Comparison of ENCODE assay signal across 33 cellular contexts in genomic region chr10:16953270-16953669, GRCh38.
DNase-seq lines count a peak whose midpoint lies in the region; ATAC-seq, FAIRE-seq and TF ChIP-seq lines count a peak whose summit lies in the region.
"Had no signal": no experiment of that assay in that cellular context is flagged by ENCODE, and none has a peak within 500 bp of the region (broad histone marks: within the 10 kb centered on the region; RNA-seq: fewer than 3 reads in every experiment).

No MANE protein-coding gene starts in this region.

- H2BK15ac ChIP-seq in mesenchymal stem cell (ENCODE audit: low read depth, poor library complexity, severe bottlenecking): no peak overlapping the region

- no peaks in the 10 kb centered on the region for H3K27me3 Mint-ChIP-seq in activated T-cell treated with anti-CD3 and anti-CD28 coated beads, Interleukin-2, amount 50 U/mL, for 72 hours (ENCODE audit: low read depth)
- H3K27me3 Mint-ChIP-seq in astrocyte (ENCODE audit: low read depth, unreplicated experiment): no peaks in the 10 kb centered on the region
- H3K27me3 Mint-ChIP-seq: activated CD4-positive, alpha-beta memory T cell treated with anti-CD3 and anti-CD28 coated beads for 36 hours; activated T-helper 17 cell treated with anti-CD3 and anti-CD28 coated beads, Interleukin-2, amount 50 U/mL, for 72 hours; CD4-positive, CD25-positive, alpha-beta regulatory T cell; naive B cell; stimulated activated naive B cell treated with anti-CD40 and anti-IgM and Interleukin-4, amounts not matched to agents 10 μg/mL and 1 μg/mL and 100 μg/mL, for 72 hours had no signal

- H3K4me3 Mint-ChIP-seq in activated T-cell treated with anti-CD3 and anti-CD28 coated beads, Interleukin-2, amount 50 U/mL, for 72 hours: no peak overlapping the region
- no peak overlapping the region for H3K4me3 Mint-ChIP-seq in astrocyte (ENCODE audit: unreplicated experiment)
- H3K4me3 Mint-ChIP-seq: activated CD4-positive, alpha-beta memory T cell treated with anti-CD3 and anti-CD28 coated beads for 36 hours; activated T-helper 17 cell treated with anti-CD3 and anti-CD28 coated beads, Interleukin-2, amount 50 U/mL, for 72 hours; CD4-positive, CD25-positive, alpha-beta regulatory T cell; naive B cell; stimulated activated naive B cell treated with anti-CD40 and anti-IgM and Interleukin-4, amounts not matched to agents 10 μg/mL and 1 μg/mL and 100 μg/mL, for 72 hours; T-helper 1 cell treated with Interleukin-12 subunit alpha and Interleukin-12 subunit beta and Interleukin-4 antibody, amounts not matched to agents 30 μg/mL and 1 μg/mL, for 36 hours had no signal

- H2BK12ac ChIP-seq in mesenchymal stem cell (ENCODE audit: low read length in 2 of 2): peak overlapping the region in 1 of 2 experiments; percentile 12

- no peaks in the 10 kb centered on the region for H3K9me3 ChIP-seq in astrocyte (ENCODE audit: insufficient read depth, low read depth, low read length)
- no peaks in the 10 kb centered on the region for H3K9me3 ChIP-seq in mesenchymal stem cell (ENCODE audit: control insufficient read depth, low read length)
- H3K9me3 ChIP-seq in tibial nerve: no peaks in the 10 kb centered on the region
- no peaks in the 10 kb centered on the region for H3K9me3 ChIP-seq in osteoblast (ENCODE audit: low read depth, low read length)
- H3K9me3 ChIP-seq: left ventricle myocardium inferior had no signal

- H3K23ac ChIP-seq in mesenchymal stem cell (ENCODE audit: low read length in 2 of 2): no peak overlapping the region

- H3K79me1 ChIP-seq in mesenchymal stem cell (replicated peaks; ENCODE audit: low read length, poor library complexity, severe bottlenecking): no peaks in the 10 kb centered on the region

- H3K36me3 Mint-ChIP-seq in activated T-cell treated with anti-CD3 and anti-CD28 coated beads, Interleukin-2, amount 50 U/mL, for 72 hours (ENCODE audit: insufficient read depth in 2 of 2): no peaks in the 10 kb centered on the region
- peaks cover 5% of the 10 kb centered on the region for H3K36me3 Mint-ChIP-seq in astrocyte (ENCODE audit: low read depth, unreplicated experiment)
- H3K36me3 Mint-ChIP-seq: activated CD4-positive, alpha-beta memory T cell treated with anti-CD3 and anti-CD28 coated beads for 36 hours; naive B cell; stimulated activated naive B cell treated with anti-CD40 and anti-IgM and Interleukin-4, amounts not matched to agents 10 μg/mL and 1 μg/mL and 100 μg/mL, for 72 hours had no signal

- WGBS in mesenchymal stem cell: 82% methylated on average over 4 of the region's 5 CpGs
- 79 to 80% methylated on average over 5 of the region's 5 CpGs for WGBS in tibial nerve, 2 donors

- no peak overlapping the region for H4K8ac ChIP-seq in mesenchymal stem cell (ENCODE audit: low read length)

- H3K4me2 ChIP-seq in astrocyte (ENCODE audit: low read length) (no peak overlapping the region), mesenchymal stem cell (ENCODE audit: low read length, poor library complexity, severe bottlenecking) (no peak overlapping the region), osteoblast (ENCODE audit: insufficient read depth, low read length) (no peak overlapping the region)

- no peak for TF ChIP-seq CTCF in astrocyte (IDR thresholded peaks at IDR 0.05; ENCODE audit: insufficient read depth, low read depth, low read length)
- no peak for TF ChIP-seq CTCF in tibial nerve (IDR thresholded peaks at IDR 0.05)
- TF ChIP-seq CTCF in osteoblast (IDR thresholded peaks at IDR 0.05; ENCODE audit: extremely low read depth, low read depth, low read length): no peak

- H3K4me3 ChIP-seq in astrocyte (ENCODE audit: insufficient read depth, low read depth, low read length): no peak overlapping the region
- H3K4me3 ChIP-seq in mesenchymal stem cell (ENCODE audit: insufficient read depth in 1 of 2, low read depth in 1 of 2, low read length in 2 of 2): no peak overlapping the region
- H3K4me3 ChIP-seq in tibial nerve: no peak overlapping the region
- no peak overlapping the region for H3K4me3 ChIP-seq in osteoblast (ENCODE audit: insufficient read depth, low read length)
- H3K4me3 ChIP-seq: left ventricle myocardium inferior had no signal

- H3K9me3 Mint-ChIP-seq in activated T-cell treated with anti-CD3 and anti-CD28 coated beads, Interleukin-2, amount 50 U/mL, for 72 hours: no peaks in the 10 kb centered on the region
- H3K9me3 Mint-ChIP-seq in astrocyte (ENCODE audit: unreplicated experiment): peaks cover 2% of the 10 kb centered on the region
- H3K9me3 Mint-ChIP-seq: activated CD4-positive, alpha-beta memory T cell treated with anti-CD3 and anti-CD28 coated beads for 36 hours; activated T-helper 17 cell treated with anti-CD3 and anti-CD28 coated beads, Interleukin-2, amount 50 U/mL, for 72 hours; CD4-positive, CD25-positive, alpha-beta regulatory T cell; naive B cell; stimulated activated naive B cell treated with anti-CD40 and anti-IgM and Interleukin-4, amounts not matched to agents 10 μg/mL and 1 μg/mL and 100 μg/mL, for 72 hours; T-helper 1 cell treated with Interleukin-12 subunit alpha and Interleukin-12 subunit beta and Interleukin-4 antibody, amounts not matched to agents 30 μg/mL and 1 μg/mL, for 36 hours had no signal

- H3K4me1 ChIP-seq in astrocyte (ENCODE audit: insufficient read depth, low read length): peaks cover 22% of the 10 kb centered on the region
- H3K4me1 ChIP-seq in mesenchymal stem cell (ENCODE audit: control insufficient read depth, insufficient read depth, low read depth, low read length): peaks cover 9% of the 10 kb centered on the region
- H3K4me1 ChIP-seq in tibial nerve: peaks cover 0 to 44% (median 22%) of the 10 kb centered on the region in 4 donors
- peaks cover 20% of the 10 kb centered on the region for H3K4me1 ChIP-seq in osteoblast (ENCODE audit: insufficient read depth, low read length)

- no peak for DNase-seq in activated T-cell treated with anti-CD3 and anti-CD28 coated beads, Interleukin-2, amount 50 U/mL, for 72 hours
- DNase-seq in activated T-cell treated with anti-CD3 and anti-CD28 coated beads, Interleukin-2, amount 50 U/mL, for 1 hour: no peak
- DNase-seq in astrocyte (ENCODE audit: low read depth) (no peak), mesenchymal stem cell (peak; percentile 38), tibial nerve (ENCODE audit: low spot score in 2 of 2) (no peak), NCI-H748 (lab: John Stamatoyannopoulos, UW; ENCODE audit: unreplicated experiment) (no peak), NCI-H510A treated with DMSO at 0.1 percent for 48 hours (lab: John Stamatoyannopoulos, UW) (no peak), osteoblast (ENCODE audit: insufficient read length, low spot score, missing footprints) (no peak)
- DNase-seq: activated CD4-positive, alpha-beta memory T cell treated with anti-CD3 and anti-CD28 coated beads for 36 hours; activated CD8-positive, alpha-beta memory T cell treated with anti-CD3 and anti-CD28 coated beads, Interleukin-2, amount 50 U/mL, for 48 hours; activated naive CD4-positive, alpha-beta T cell treated with anti-CD3 and anti-CD28 coated beads, Interleukin-2, amount 50 U/mL, for 16 hours; amygdala; Calu3; CD4-positive, CD25-positive, alpha-beta regulatory T cell; DMS79; GF-D8; KG1; left ventricle myocardium inferior; midbrain; naive B cell; NCI-H1105; NCI-H2029; NCI-H524 treated with DMSO at 0.1 percent for 48 hours; NK-92 treated with Interleukin-12 subunit alpha and Interleukin-12 subunit beta, amount 100 ng/mL, for 24 hours; occipital lobe; Right ventricle myocardium superior; stimulated activated CD4-positive, alpha-beta T cell treated with anti-CD3 and anti-CD28 coated beads, Interleukin-15, amount 100 ng/mL, for 24 hours; stimulated activated naive B cell treated with anti-CD40 and anti-IgM and Interleukin-4, amounts not matched to agents 10 μg/mL and 1 μg/mL and 100 μg/mL, for 72 hours had no signal

- H3K27ac Mint-ChIP-seq in activated T-cell treated with anti-CD3 and anti-CD28 coated beads, Interleukin-2, amount 50 U/mL, for 72 hours: no peak overlapping the region
- H3K27ac Mint-ChIP-seq in astrocyte (ENCODE audit: unreplicated experiment): peak overlapping the region; percentile 72
- H3K27ac Mint-ChIP-seq: activated CD4-positive, alpha-beta memory T cell treated with anti-CD3 and anti-CD28 coated beads for 36 hours; activated T-helper 17 cell treated with anti-CD3 and anti-CD28 coated beads, Interleukin-2, amount 50 U/mL, for 72 hours; stimulated activated naive B cell treated with anti-CD40 and anti-IgM and Interleukin-4, amounts not matched to agents 10 μg/mL and 1 μg/mL and 100 μg/mL, for 72 hours; T-helper 1 cell treated with Interleukin-12 subunit alpha and Interleukin-12 subunit beta and Interleukin-4 antibody, amounts not matched to agents 30 μg/mL and 1 μg/mL, for 36 hours had no signal

- no peaks in the 10 kb centered on the region for H3K36me3 ChIP-seq in astrocyte (ENCODE audit: insufficient read depth, low read length)
- H3K36me3 ChIP-seq in mesenchymal stem cell (ENCODE audit: control insufficient read depth in 1 of 2, insufficient read depth in 2 of 2, low read depth in 1 of 2, low read length in 2 of 2): peaks cover 0 to 3% of the 10 kb centered on the region in 2 experiments
- peaks cover 0 to 2% (median 0%) of the 10 kb centered on the region in 3 donors for H3K36me3 ChIP-seq in tibial nerve
- H3K36me3 ChIP-seq in osteoblast (ENCODE audit: insufficient read depth, low read length): no peaks in the 10 kb centered on the region
- H3K36me3 ChIP-seq: left ventricle myocardium inferior had no signal

- no peak overlapping the region for H2BK5ac ChIP-seq in mesenchymal stem cell (ENCODE audit: low read depth, low read length, poor library complexity, severe bottlenecking)

- H2AK5ac ChIP-seq in mesenchymal stem cell (ENCODE audit: low read length, severe bottlenecking): no peak overlapping the region

- H2BK120ac ChIP-seq in mesenchymal stem cell (ENCODE audit: low read depth, low read length): no peak overlapping the region

- H4K20me1 ChIP-seq in astrocyte (ENCODE audit: insufficient read depth, low read length): no peaks in the 10 kb centered on the region
- H4K20me1 ChIP-seq in osteoblast (ENCODE audit: insufficient read depth, low read length): no peaks in the 10 kb centered on the region

- H4K91ac ChIP-seq in mesenchymal stem cell (ENCODE audit: low read length): no peak overlapping the region

- H3K18ac ChIP-seq in mesenchymal stem cell (ENCODE audit: low read depth in 1 of 2, low read length in 2 of 2): no peak overlapping the region

- H3K27ac ChIP-seq in astrocyte (ENCODE audit: low read depth, low read length) (no peak overlapping the region), mesenchymal stem cell (ENCODE audit: low read length, poor library complexity, severe bottlenecking) (no peak overlapping the region), tibial nerve (peak overlapping the region; percentile 62 to 88 (median 80)), osteoblast (ENCODE audit: low read depth, low read length) (no peak overlapping the region)

- no peak overlapping the region for H3K14ac ChIP-seq in mesenchymal stem cell (ENCODE audit: low read length in 2 of 2)

- TF ChIP-seq POLR2A in tibial nerve (IDR thresholded peaks at IDR 0.05): no peak

- no peaks in the 10 kb centered on the region for H3K27me3 ChIP-seq in astrocyte (ENCODE audit: insufficient read depth, low read length)
- H3K27me3 ChIP-seq in mesenchymal stem cell (ENCODE audit: control insufficient read depth in 1 of 2, insufficient read depth in 1 of 2, low read length in 2 of 2): no peaks in the 10 kb centered on the region
- H3K27me3 ChIP-seq in tibial nerve: no peaks in the 10 kb centered on the region
- no peaks in the 10 kb centered on the region for H3K27me3 ChIP-seq in osteoblast (ENCODE audit: insufficient read depth, low read length)

- H3K79me2 ChIP-seq in astrocyte (ENCODE audit: insufficient read depth, low read length) (no peaks in the 10 kb centered on the region), osteoblast (ENCODE audit: insufficient read depth, low read length) (no peaks in the 10 kb centered on the region)

- FAIRE-seq in astrocyte (lab: Jason Lieb, UNC): no peak
- FAIRE-seq: colon, TTC549 had no signal

- peaks cover 31% of the 10 kb centered on the region for H3K4me1 Mint-ChIP-seq in activated T-cell treated with anti-CD3 and anti-CD28 coated beads, Interleukin-2, amount 50 U/mL, for 72 hours (ENCODE audit: low read depth)
- peaks cover 42% of the 10 kb centered on the region for H3K4me1 Mint-ChIP-seq in astrocyte (ENCODE audit: low read depth, unreplicated experiment)
- H3K4me1 Mint-ChIP-seq: activated T-helper 17 cell treated with anti-CD3 and anti-CD28 coated beads, Interleukin-2, amount 50 U/mL, for 72 hours; stimulated activated naive B cell treated with anti-CD40 and anti-IgM and Interleukin-4, amounts not matched to agents 10 μg/mL and 1 μg/mL and 100 μg/mL, for 72 hours had no signal

- H2AFZ ChIP-seq in astrocyte (ENCODE audit: low read depth, low read length) (no peak overlapping the region), mesenchymal stem cell (ENCODE audit: low read depth, low read length) (no peak overlapping the region), osteoblast (ENCODE audit: low read length) (no peak overlapping the region)

- no peak overlapping the region for H3K9ac ChIP-seq in astrocyte (ENCODE audit: low read length)
- no peak overlapping the region for H3K9ac ChIP-seq in mesenchymal stem cell (ENCODE audit: low read length)

- TF ChIP-seq EP300 in tibial nerve (IDR thresholded peaks at IDR 0.05): no peak

- H3K4ac ChIP-seq in mesenchymal stem cell (ENCODE audit: low read depth in 1 of 2, low read length in 2 of 2): no peak overlapping the region

- ATAC-seq in activated T-cell treated with anti-CD3 and anti-CD28 coated beads, Interleukin-2, amount 50 U/mL, for 72 hours (replicated peaks in 1 of 2): peak; percentile 69 to 79
- ATAC-seq: activated T-helper 17 cell treated with anti-CD3 and anti-CD28 coated beads, Interleukin-2, amount 50 U/mL, for 72 hours; SK-N-SH treated with all-trans-retinoic acid at 6 μM for 48 hours; stimulated activated naive B cell treated with anti-CD40 and anti-IgM and Interleukin-4, amounts not matched to agents 10 μg/mL and 1 μg/mL and 100 μg/mL, for 72 hours had no signal

Comparison
In these comparisons a context has a peak if more than half of its experiments do, and no peak if none do; other contexts are left out.
1. H3K27ac ChIP-seq: peak in tibial nerve (4 of 4); none in astrocyte (single experiment), mesenchymal stem cell (single experiment) and osteoblast (single experiment).